ENCODE assay signal across 23 cellular contexts in the genomic region with DNA sequence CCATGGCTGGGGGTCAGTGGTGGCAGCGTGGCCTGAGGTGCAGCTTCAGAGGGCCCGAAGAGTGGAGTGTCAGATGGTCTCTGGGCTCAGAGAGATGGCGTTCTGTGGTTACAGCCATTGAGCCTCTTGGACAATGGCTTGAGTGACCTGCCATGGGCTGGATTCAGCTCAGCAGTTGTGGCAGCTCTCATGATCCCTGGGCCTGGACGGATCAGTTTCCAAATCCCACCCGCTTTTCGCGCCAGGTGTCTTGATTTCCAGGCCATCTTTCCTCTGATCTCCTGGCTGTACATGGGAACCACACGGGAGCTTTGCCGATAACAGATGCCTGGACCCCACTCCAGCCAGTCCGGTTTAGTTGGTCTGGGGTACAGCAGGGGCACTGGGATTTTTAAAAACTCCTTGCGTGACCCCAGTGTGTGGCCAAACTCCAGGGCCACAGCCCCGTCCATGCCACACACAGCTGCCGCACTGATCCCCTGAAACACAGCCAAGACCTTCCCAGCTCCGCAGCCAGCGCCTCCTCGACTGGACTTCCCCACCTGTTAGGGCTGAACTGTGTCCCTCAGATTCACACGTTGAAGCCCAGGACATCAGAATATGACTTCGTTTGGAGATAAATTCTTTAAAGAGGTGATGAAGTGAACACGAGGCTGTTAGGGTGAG.
"Had no signal": no experiment of that assay in that cellular context is flagged by ENCODE, and none has a peak within 500 bp of the region (broad histone marks: within the 10 kb centered on the region; RNA-seq: fewer than 3 reads in every experiment).

No MANE protein-coding gene starts in this region.

- ATAC-seq: activated CD8-positive, alpha-beta T cell treated with anti-CD3 and anti-CD28 coated beads, Interleukin-2, amount 10 ng/mL, durations not matched to agents 7 days and 5 days; body of pancreas; SK-N-SH treated with all-trans-retinoic acid at 6 μM for 48 hours; stimulated activated naive CD8-positive, alpha-beta T cell treated with anti-CD3 and anti-CD28 coated beads, Interleukin-15, Interleukin-2, amounts not matched to agents 100 U/mL and 50 U/mL, for 24 hours had no signal

- H3K4me1 Mint-ChIP-seq: activated CD4-positive, alpha-beta T cell treated with anti-CD3 and anti-CD28 coated beads, Interleukin-2, amount 10 ng/mL, durations not matched to agents 7 days and 5 days; endodermal cell had no signal

- H3K27ac Mint-ChIP-seq: activated CD4-positive, alpha-beta T cell treated with anti-CD3 and anti-CD28 coated beads, Interleukin-2, amount 10 ng/mL, durations not matched to agents 7 days and 5 days; activated CD8-positive, alpha-beta T cell treated with anti-CD3 and anti-CD28 coated beads, Interleukin-2, amount 10 ng/mL, durations not matched to agents 7 days and 5 days; activated T-cell treated with anti-CD3 and anti-CD28 coated beads, Interleukin-2, amount 50 U/mL, for 24 hours; activated T-helper 2 cell treated with anti-CD3 and anti-CD28 coated beads, Interferon-gamma antibody, Interleukin-2, Interleukin-4, amounts not matched to agents 10 μg/mL and 5 μg/mL and 100 μg/mL, durations not matched to agents 14 hours and 24 hours and 36 hours; endodermal cell had no signal

- H3K4me3 Mint-ChIP-seq: activated CD4-positive, alpha-beta T cell treated with anti-CD3 and anti-CD28 coated beads, Interleukin-2, amount 10 ng/mL, durations not matched to agents 7 days and 5 days; activated CD8-positive, alpha-beta T cell treated with anti-CD3 and anti-CD28 coated beads, Interleukin-2, amount 10 ng/mL, durations not matched to agents 7 days and 5 days; activated T-cell treated with anti-CD3 and anti-CD28 coated beads, Interleukin-2, amount 50 U/mL, for 24 hours; endodermal cell; mesothelial cell of epicardium; neural crest cell had no signal

- H3K9me3 ChIP-seq: body of pancreas, colonic mucosa, sigmoid colon, tibial nerve had no signal

- H3K4me1 ChIP-seq: colonic mucosa had no signal

- H3K36me3 ChIP-seq: colonic mucosa, sigmoid colon, tibial nerve had no signal

- H3K27me3 Mint-ChIP-seq: activated CD4-positive, alpha-beta T cell treated with anti-CD3 and anti-CD28 coated beads, Interleukin-2, amount 10 ng/mL, durations not matched to agents 7 days and 5 days; activated T-cell treated with anti-CD3 and anti-CD28 coated beads, Interleukin-2, amount 50 U/mL, for 24 hours had no signal

- H3K9me3 Mint-ChIP-seq: activated CD4-positive, alpha-beta T cell treated with anti-CD3 and anti-CD28 coated beads, Interleukin-2, amount 10 ng/mL, durations not matched to agents 7 days and 5 days; activated T-helper 2 cell treated with anti-CD3 and anti-CD28 coated beads, Interferon-gamma antibody, Interleukin-2, Interleukin-4, amounts not matched to agents 10 μg/mL and 5 μg/mL and 100 μg/mL, durations not matched to agents 14 hours and 24 hours and 36 hours; endodermal cell had no signal

- H3K27ac ChIP-seq: body of pancreas, colonic mucosa, epithelial cell of prostate, sigmoid colon, tibial nerve had no signal

- H3K27me3 ChIP-seq: body of pancreas, colonic mucosa, sigmoid colon, tibial nerve had no signal

- H3K4me3 ChIP-seq: body of pancreas, colonic mucosa, lung, sigmoid colon, tibial nerve had no signal

- DNase-seq: activated CD4-positive, alpha-beta T cell treated with anti-CD3 and anti-CD28 coated beads, Interleukin-2, amount 10 ng/mL, durations not matched to agents 7 days and 5 days; activated CD8-positive, alpha-beta T cell treated with anti-CD3 and anti-CD28 coated beads, Interleukin-2, amount 10 ng/mL, durations not matched to agents 7 days and 5 days; activated naive CD4-positive, alpha-beta T cell treated with Interleukin-2 at 50 U/mL for 16 hours; activated T-cell treated with anti-CD3 and anti-CD28 coated beads, Interleukin-2, amount 50 U/mL, for 24 hours; body of pancreas; endodermal cell; foreskin fibroblast; hippocampal formation; sigmoid colon; stimulated activated CD4-positive, alpha-beta T cell treated with anti-CD3 and anti-CD28 coated beads, Interleukin-12 subunit alpha, Interleukin-12 subunit beta, amount 100 ng/mL, for 4 hours; stimulated activated CD4-positive, alpha-beta T cell treated with anti-CD3 and anti-CD28 coated beads, Interleukin-1b, Interleukin-23, amount 100 ng/mL, for 48 hours; stimulated activated naive CD8-positive, alpha-beta T cell treated with anti-CD3 and anti-CD28 coated beads, Interleukin-15, Interleukin-2, amounts not matched to agents 100 U/mL and 50 U/mL, for 24 hours; substantia nigra; T-helper 1 cell; T-helper 9 cell had no signal
